8 cellular contexts compared by ENCODE assay signal in genomic region chr21:31343680-31344480, GRCh38. TPM values are rescaled to one million over a fixed set of nuclear protein-coding genes. Genes with fewer than 3 reads are reported as not detected.
DNase-seq lines count a peak whose midpoint lies in the region; ATAC-seq and TF ChIP-seq lines count a peak whose summit lies in the region.

Gene TIAM1, minus strand, starts transcription at chr21:31344261. Its CDS starts 77,289 bp downstream, at chr21:31266972.

- TF ChIP-seq CTCF in fibroblast of the aortic adventitia (IDR thresholded peaks at IDR 0.05; ENCODE audit: insufficient read depth, low read length) (no peak), nephron (IDR thresholded peaks at IDR 0.05; ENCODE audit: unreplicated experiment in 3 of 3) (no peak), vagina (IDR thresholded peaks at IDR 0.05) (no peak)

- H3K9me3 Mint-ChIP-seq in activated T-cell treated with anti-CD3 and anti-CD28 coated beads, Interleukin-2, amount 50 U/mL, for 4 hours = no peaks in the 10 kb centered on the region
- no peaks in the 10 kb centered on the region for H3K9me3 Mint-ChIP-seq in nephron

- TF ChIP-seq RAD21 in Ishikawa (IDR thresholded peaks at IDR 0.05; ENCODE audit: low read depth) = no peak

- peaks cover 4% of the 10 kb centered on the region for H3K36me3 Mint-ChIP-seq in activated T-cell treated with anti-CD3 and anti-CD28 coated beads, Interleukin-2, amount 50 U/mL, for 4 hours (ENCODE audit: insufficient read depth)
- no peaks in the 10 kb centered on the region for H3K36me3 Mint-ChIP-seq in nephron (ENCODE audit: low read depth)

- no peak within 1 kb of the TSS for H3K27ac Mint-ChIP-seq in nephron

- intact Hi-C loops in vagina (cut with DNase I) = no loop called here

- no peaks in the 10 kb centered on the region for H3K9me3 ChIP-seq in vagina

- no peaks in the 10 kb centered on the region for H3K36me3 ChIP-seq in vagina

- peak; percentile 75 for ATAC-seq in activated T-cell treated with anti-CD3 and anti-CD28 coated beads, Interleukin-2, amount 50 U/mL, for 4 hours
- no peak for ATAC-seq in HG03045 (IDR thresholded peaks at IDR 0.05; ENCODE audit: unreplicated experiment)

- peaks cover 61% of the 10 kb centered on the region for H3K4me1 Mint-ChIP-seq in activated T-cell treated with anti-CD3 and anti-CD28 coated beads, Interleukin-2, amount 50 U/mL, for 4 hours (ENCODE audit: low read depth)
- H3K4me1 Mint-ChIP-seq in nephron = peaks cover 28% of the 10 kb centered on the region

- H3K4me3 ChIP-seq in fibroblast of the aortic adventitia (ENCODE audit: low read depth, low read length) (peak within 1 kb of the TSS; percentile 72), vagina (peak within 1 kb of the TSS; percentile 36 to 50)

- no peaks in the 10 kb centered on the region for H3K27me3 ChIP-seq in vagina

- H3K27me3 Mint-ChIP-seq in activated T-cell treated with anti-CD3 and anti-CD28 coated beads, Interleukin-2, amount 50 U/mL, for 4 hours (ENCODE audit: low read depth) = peaks cover 18% of the 10 kb centered on the region
- H3K27me3 Mint-ChIP-seq in nephron (ENCODE audit: low read depth) = peaks cover 73% of the 10 kb centered on the region

- peak within 1 kb of the TSS; percentile 21 for H3K27ac ChIP-seq in vagina

- H3K4me3 Mint-ChIP-seq in activated T-cell treated with anti-CD3 and anti-CD28 coated beads, Interleukin-2, amount 50 U/mL, for 4 hours = peak within 1 kb of the TSS; percentile 93
- H3K4me3 Mint-ChIP-seq in nephron = peak within 1 kb of the TSS; percentile 89 to 92 (median 90)

- H3K4me1 ChIP-seq in vagina = peaks cover 16% of the 10 kb centered on the region

- TF ChIP-seq EP300 in Ishikawa (IDR thresholded peaks at IDR 0.05; ENCODE audit: borderline replicate concordance) = no peak

- TF ChIP-seq POLR2A in vagina (IDR thresholded peaks at IDR 0.05) = no peak

- DNase-seq in C1 segment of cervical spinal cord (lab: John Stamatoyannopoulos, UW) (peak in 10 of 14 donors; percentile 22 to 91 (median 48)), fibroblast of the aortic adventitia (ENCODE audit: low read depth) (peak; percentile 72), vagina (ENCODE audit: extremely low spot score in 2 of 2) (no peak), NCI-H2081 (lab: John Stamatoyannopoulos, UW) (no peak)
- no peak for DNase-seq in activated T-cell treated with anti-CD3 and anti-CD28 coated beads, Interleukin-2, amount 50 U/mL, for 4 hours

TF ChIP-seq in Ishikawa, 13 proteins besides CTCF, POLR2A, EP300 and RAD21:
- TF ChIP-seq MAX (IDR thresholded peaks at IDR 0.05) (peak; percentile 65; the same call in 1 of the 2 replicates), ZBTB7A (IDR thresholded peaks at IDR 0.05; ENCODE audit: low read depth) (no peak)

RNA-seq across cellular contexts. Expression of gene TIAM1, which starts in this region (rescaled TPM):
- 100 to 1,000 TPM; 103 to 133 (median 132) TPM for total RNA-seq in activated T-cell treated with anti-CD3 and anti-CD28 coated beads, Interleukin-2, amount 50 U/mL, for 4 hours
- total RNA-seq in fibroblast of the aortic adventitia (ENCODE audit: low replicate concordance) = 7.8 and 15.1 TPM in 2 replicates
- 41.3 TPM for total RNA-seq in vagina

Comparison
In these comparisons a context has a peak if more than half of its experiments do, and no peak if none do; other contexts are left out.
1. DNase-seq: peak in C1 segment of cervical spinal cord (10 of 14) and fibroblast of the aortic adventitia (single experiment); none in activated T-cell treated with anti-CD3 and anti-CD28 coated beads, Interleukin-2, amount 50 U/mL, for 4 hours (single experiment), vagina (0 of 2) and NCI-H2081 (0 of 2).